8 cellular contexts compared by ENCODE assay signal in the genomic region with DNA sequence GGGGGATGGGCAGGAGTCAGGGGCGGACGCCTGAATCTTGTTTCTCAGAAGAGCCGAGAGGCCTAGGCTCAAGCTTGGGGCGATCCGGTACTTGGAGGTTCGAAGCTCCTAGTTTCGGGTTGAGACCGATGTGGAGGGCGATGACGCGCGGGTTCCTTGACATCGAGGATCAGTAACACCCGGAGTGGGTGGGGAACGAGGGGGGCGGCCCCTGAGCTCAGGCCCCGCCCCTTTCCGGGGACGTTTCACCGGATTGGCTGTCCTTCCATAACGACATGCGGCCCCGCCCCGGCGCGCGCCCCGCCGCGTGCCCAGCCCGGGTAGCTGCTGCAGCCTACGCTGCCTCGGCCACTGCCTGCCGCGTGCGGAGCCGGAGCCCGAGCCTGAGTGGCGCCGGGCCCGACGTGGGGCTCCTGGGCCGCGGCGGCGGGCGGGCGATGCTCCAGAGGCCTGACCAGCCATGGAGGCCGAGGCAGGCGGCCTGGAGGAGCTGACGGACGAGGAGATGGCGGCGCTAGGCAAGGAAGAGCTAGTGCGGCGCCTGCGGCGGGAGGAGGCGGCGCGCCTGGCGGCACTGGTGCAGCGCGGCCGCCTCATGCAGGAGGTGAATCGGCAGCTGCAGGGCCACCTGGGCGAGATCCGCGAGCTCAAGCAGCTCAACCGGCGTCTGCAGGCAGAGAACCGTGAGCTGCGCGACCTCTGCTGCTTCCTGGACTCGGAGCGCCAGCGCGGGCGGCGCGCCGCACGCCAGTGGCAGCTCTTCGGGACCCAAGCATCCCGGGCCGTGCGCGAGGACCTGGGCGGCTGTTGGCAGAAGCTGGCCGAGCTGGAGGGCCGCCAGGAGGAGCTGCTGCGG. TPM values are rescaled to one million over a fixed set of nuclear protein-coding genes. Genes with fewer than 3 reads are reported as not detected.
DNase-seq lines count a peak whose midpoint lies in the region; ATAC-seq, FAIRE-seq and TF ChIP-seq lines count a peak whose summit lies in the region.

CCDC85B (plus strand) TSS at position 350 of the 856 bp plus-strand sequence; CDS start at position 461, 111 bp downstream.

- peak; percentile 52 for ATAC-seq in GM18498 (IDR thresholded peaks at IDR 0.05; ENCODE audit: unreplicated experiment)
- peak; percentile 45 for ATAC-seq in HG02943 (IDR thresholded peaks at IDR 0.05; ENCODE audit: low read depth, unreplicated experiment)

- no peaks in the 10 kb centered on the region for H3K9me3 Mint-ChIP-seq in T-helper 2 cell treated with Interferon-gamma antibody and Interleukin-4, amounts not matched to agents 5 μg/mL and 100 μg/mL, for 36 hours

- FAIRE-seq in urothelium cell line (lab: Jason Lieb, UNC), result peak; percentile 5

- peak within 1 kb of the TSS; percentile 73 to 90 for H3K4me3 ChIP-seq in right atrium auricular region

- DNase-seq in NCI-H2029 treated with DMSO at 0.1 percent for 48 hours (lab: John Stamatoyannopoulos, UW), result peak; percentile 73
- peak; percentile 98 for DNase-seq in T-helper 2 cell treated with Interferon-gamma antibody and Interleukin-4, amounts not matched to agents 5 μg/mL and 100 μg/mL, for 36 hours (ENCODE audit: low spot score)
- peak; percentile 75 to 99 (median 96) for DNase-seq in anterior cingulate cortex (lab: John Stamatoyannopoulos, UW)
- peak; percentile 100 for DNase-seq in right atrium auricular region (ENCODE audit: low spot score)
- DNase-seq in putamen (ENCODE audit: low spot score), result peak; percentile 97
- peak; percentile 94 for DNase-seq in urothelium cell line (ENCODE audit: low spot score)

- peaks cover 49% of the 10 kb centered on the region for H3K4me1 Mint-ChIP-seq in T-helper 2 cell treated with Interferon-gamma antibody and Interleukin-4, amounts not matched to agents 5 μg/mL and 100 μg/mL, for 36 hours (ENCODE audit: low read depth)

- H3K9me3 ChIP-seq in right atrium auricular region, result no peaks in the 10 kb centered on the region

- peak within 1 kb of the TSS; percentile 91 for H3K27ac Mint-ChIP-seq in T-helper 2 cell treated with Interferon-gamma antibody and Interleukin-4, amounts not matched to agents 5 μg/mL and 100 μg/mL, for 36 hours

- peaks cover 0 to 70% of the 10 kb centered on the region in 2 donors for H3K4me1 ChIP-seq in right atrium auricular region

- peak within 1 kb of the TSS; percentile 99 for H3K4me3 Mint-ChIP-seq in T-helper 2 cell treated with Interferon-gamma antibody and Interleukin-4, amounts not matched to agents 5 μg/mL and 100 μg/mL, for 36 hours

- H3K36me3 Mint-ChIP-seq in T-helper 2 cell treated with Interferon-gamma antibody and Interleukin-4, amounts not matched to agents 5 μg/mL and 100 μg/mL, for 36 hours (ENCODE audit: low read depth), result peaks cover 18% of the 10 kb centered on the region

- H3K27me3 ChIP-seq in right atrium auricular region, result no peaks in the 10 kb centered on the region

- H3K27ac ChIP-seq in right atrium auricular region, result peak within 1 kb of the TSS; percentile 96 to 100

- TF ChIP-seq CTCF in right atrium auricular region (IDR thresholded peaks at IDR 0.05), result peak in 1 of 2 donors; percentile 29

- H3K27me3 Mint-ChIP-seq in T-helper 2 cell treated with Interferon-gamma antibody and Interleukin-4, amounts not matched to agents 5 μg/mL and 100 μg/mL, for 36 hours (ENCODE audit: low read depth), result no peaks in the 10 kb centered on the region

- H3K36me3 ChIP-seq in right atrium auricular region, result peaks cover 4% of the 10 kb centered on the region

RNA-seq across cellular contexts. Expression of gene CCDC85B, which starts in this region (rescaled TPM):
- 100 to 1,000 TPM; 115 to 172 TPM for total RNA-seq in right atrium auricular region

Comparison
In these comparisons a context has a peak if more than half of its experiments do, and no peak if none do; other contexts are left out.
1. Peak in every context shown above with its lines: DNase-seq, ATAC-seq, H3K4me3 ChIP-seq and H3K27ac ChIP-seq.